7 cellular contexts compared by ENCODE assay signal in the genomic region with DNA sequence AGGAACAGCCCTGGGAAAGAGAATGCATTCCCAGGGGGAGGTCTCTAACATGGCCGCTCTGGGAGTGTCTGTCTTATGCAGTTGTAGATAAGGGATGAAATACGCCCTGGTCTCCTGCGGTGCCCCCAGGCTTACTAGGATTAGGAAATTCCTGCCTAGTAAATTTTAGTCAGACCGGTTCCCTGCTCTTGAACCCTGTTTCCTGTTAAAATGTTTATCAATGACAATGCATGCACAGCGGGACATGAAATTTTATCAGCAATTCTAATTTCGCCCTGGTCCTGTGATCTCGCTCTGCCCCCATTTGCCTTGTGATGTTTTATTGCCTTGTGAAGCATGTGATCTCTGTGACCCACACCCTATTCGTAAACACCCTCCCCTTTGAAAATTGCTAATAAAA. TPM values are rescaled to one million over a fixed set of nuclear protein-coding genes. Genes with fewer than 3 reads are reported as not detected.
"Had no signal": no experiment of that assay in that cellular context is flagged by ENCODE, and none has a peak within 500 bp of the region (broad histone marks: within the 10 kb centered on the region; RNA-seq: fewer than 3 reads in every experiment).

No MANE protein-coding gene starts in this region.

RNA-seq across cellular contexts. Expression of gene TP53AIP1, which starts 56.5 kb away (rescaled TPM):
- total RNA-seq: K562; PC-9; Right ventricle myocardium inferior; RPMI7951; SJCRH30; T-helper 1 cell treated with Interleukin-12 subunit alpha and Interleukin-12 subunit beta and Interleukin-4 antibody, amounts not matched to agents 30 ng/mL and 1 ng/mL, for 36 hours had no signal
- polyA plus RNA-seq: IgD-negative memory B cell, K562 had no signal
